ENCODE assay signal across 6 cellular contexts in the genomic region with DNA sequence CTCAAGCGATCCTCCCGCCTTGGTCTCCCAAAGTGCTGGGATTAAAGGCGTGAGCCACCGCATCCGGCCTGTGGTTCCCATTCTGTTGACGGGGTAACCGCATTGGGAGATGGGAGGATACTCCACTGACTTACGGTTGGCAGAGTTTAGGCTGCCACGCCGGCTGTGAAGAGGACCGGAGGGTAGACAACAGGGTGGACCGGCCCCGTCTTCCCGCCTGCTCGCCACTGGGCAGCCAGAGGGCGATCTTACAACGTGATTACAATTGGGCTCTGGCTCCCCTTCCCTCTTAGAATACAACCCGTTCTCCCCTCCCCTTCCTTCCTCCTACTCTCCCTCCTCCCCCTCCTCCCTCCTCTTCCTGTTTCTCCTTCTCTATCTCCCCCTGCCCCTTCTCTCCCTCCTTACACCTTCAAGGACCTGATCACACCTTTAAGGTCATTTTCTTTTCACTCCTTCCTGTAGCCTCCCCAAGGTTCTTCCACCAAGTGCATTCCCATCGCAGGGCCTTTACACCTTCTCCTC. TPM values are rescaled to one million over a fixed set of nuclear protein-coding genes. Genes with fewer than 3 reads are reported as not detected.
DNase-seq lines count a peak whose midpoint lies in the region; ATAC-seq and FAIRE-seq lines count a peak whose summit lies in the region.

No MANE protein-coding gene starts in this region.

- FAIRE-seq in urothelium cell line (lab: Jason Lieb, UNC): no peak

- ATAC-seq in GM18909 (IDR thresholded peaks at IDR 0.05; ENCODE audit: poor library complexity, unreplicated experiment): no peak

- in situ Hi-C loops in Caki2 (cut with HindIII; ENCODE audit: low pct_unique_long_range_greater_than_20kb, low sequenced_read_pairs): no loop called here

- DNase-seq in Caki2 (ENCODE audit: low read depth): peak; percentile 32
- peak; percentile 11 for DNase-seq in NCI-H446 treated with DMSO at 0.1 percent for 48 hours (lab: John Stamatoyannopoulos, UW)
- peak; percentile 52 for DNase-seq in activated effector memory CD4-positive, alpha-beta T cell treated with Interleukin-2 at 50 U/mL for 16 hours
- peak; percentile 42 for DNase-seq in kidney tubule cell (ENCODE audit: low spot score)
- DNase-seq in urothelium cell line (ENCODE audit: low spot score): peak; percentile 52

RNA-seq across cellular contexts. Expression of gene CCDC194, which starts 1.0 kb away (rescaled TPM):
- total RNA-seq in Caki2 (2014; rRNA removed; shearing (Covaris generic); ENCODE audit: low replicate concordance): not detected in 2 replicates

RNA-seq across cellular contexts. Expression of gene BST2, which starts 10.5 kb away (rescaled TPM):
- total RNA-seq in Caki2 (2014; rRNA removed; shearing (Covaris generic); ENCODE audit: low replicate concordance): 25.1 and 26.8 TPM in 2 replicates

RNA-seq across cellular contexts. Expression of gene PLVAP, which starts 17.8 kb away (rescaled TPM):
- total RNA-seq in Caki2 (2014; rRNA removed; shearing (Covaris generic); ENCODE audit: low replicate concordance): not detected in 2 replicates

RNA-seq across cellular contexts. Expression of gene MVB12A, which starts 24.9 kb away (rescaled TPM):
- 77.8 and 129 TPM in 2 replicates for total RNA-seq in Caki2 (2014; rRNA removed; shearing (Covaris generic); ENCODE audit: low replicate concordance)

RNA-seq across cellular contexts. Expression of gene TMEM221, which starts 53.5 kb away (rescaled TPM):
- not detected in 2 replicates for total RNA-seq in Caki2 (2014; rRNA removed; shearing (Covaris generic); ENCODE audit: low replicate concordance)
